Comparison of ENCODE assay signal across 9 cellular contexts in the genomic region with DNA sequence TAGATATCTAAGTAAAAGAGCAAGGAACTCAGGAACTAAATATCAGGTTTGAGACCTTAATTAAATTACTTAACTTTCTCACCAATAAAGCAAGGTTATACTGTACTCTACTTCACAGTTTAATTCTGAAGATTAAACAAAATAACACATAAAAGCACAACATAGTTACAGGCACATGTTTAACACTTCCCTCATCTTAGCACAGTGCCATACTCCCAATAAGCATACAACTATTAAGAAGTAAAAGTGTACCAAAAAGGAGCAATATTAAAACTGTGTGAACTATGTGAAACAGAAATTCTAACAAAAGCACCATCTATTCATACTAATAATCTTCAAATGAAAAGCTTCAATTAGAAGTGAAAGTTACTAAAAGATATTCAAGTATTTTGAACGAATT. TPM values are rescaled to one million over a fixed set of nuclear protein-coding genes. Genes with fewer than 3 reads are reported as not detected.
DNase-seq lines count a peak whose midpoint lies in the region; ATAC-seq lines count a peak whose summit lies in the region.
"Had no signal": no experiment of that assay in that cellular context is flagged by ENCODE, and none has a peak within 500 bp of the region (broad histone marks: within the 10 kb centered on the region; RNA-seq: fewer than 3 reads in every experiment).

No MANE protein-coding gene starts in this region.

- H3K9me3 Mint-ChIP-seq in activated CD4-positive, alpha-beta T cell treated with anti-CD3 and anti-CD28 coated beads, Interleukin-2, amount 10 ng/mL, durations not matched to agents 7 days and 5 days = no peaks in the 10 kb centered on the region
- no peaks in the 10 kb centered on the region for H3K9me3 Mint-ChIP-seq in activated CD4-positive, alpha-beta memory T cell treated with anti-CD3 and anti-CD28 coated beads, Interleukin-2, amount 10 ng/mL, durations not matched to agents 7 days and 5 days
- H3K9me3 Mint-ChIP-seq in stimulated activated naive CD8-positive, alpha-beta T cell treated with anti-CD3 and anti-CD28 coated beads, Interleukin-15, amount 100 ng/mL, for 72 hours = no peaks in the 10 kb centered on the region

- ATAC-seq in stimulated activated naive CD8-positive, alpha-beta T cell treated with anti-CD3 and anti-CD28 coated beads, Interleukin-15, amount 100 ng/mL, for 72 hours = no peak

- CTCF ChIA-PET in activated CD4-positive, alpha-beta T cell treated with anti-CD3 and anti-CD28 coated beads, Interleukin-2, amount 10 ng/mL, durations not matched to agents 7 days and 5 days (lab: Charles Lee) = no interaction called here
- CTCF ChIA-PET in activated CD4-positive, alpha-beta memory T cell treated with anti-CD3 and anti-CD28 coated beads, Interleukin-2, amount 10 ng/mL, durations not matched to agents 7 days and 5 days (lab: Charles Lee) = interaction anchor here (0.7 to 2.4 kb wide), 2 partner anchors 31 to 77 kb away, joined by 4 to 18 read pairs; a partner anchor contains a TSS

- POLR2A ChIA-PET in activated CD4-positive, alpha-beta T cell treated with anti-CD3 and anti-CD28 coated beads, Interleukin-2, amount 10 ng/mL, durations not matched to agents 7 days and 5 days (lab: Charles Lee) = no interaction called here
- POLR2A ChIA-PET in activated CD4-positive, alpha-beta memory T cell treated with anti-CD3 and anti-CD28 coated beads, Interleukin-2, amount 10 ng/mL, durations not matched to agents 7 days and 5 days (lab: Charles Lee) = interaction anchor here (0.6 to 1.6 kb wide), 3 partner anchors 76 to 630 kb away, joined by 3 read pairs; a partner anchor contains a TSS

- no peak overlapping the region for H3K9ac ChIP-seq in iPS-15b (ENCODE audit: low read depth, low read length)

- H3K27me3 ChIP-seq in iPS-15b (ENCODE audit: control insufficient read depth, insufficient read depth, low read length) = no peaks in the 10 kb centered on the region

- H3K4me3 Mint-ChIP-seq in activated CD4-positive, alpha-beta T cell treated with anti-CD3 and anti-CD28 coated beads, Interleukin-2, amount 10 ng/mL, durations not matched to agents 7 days and 5 days = peak overlapping the region; percentile 99
- peak overlapping the region; percentile 99 for H3K4me3 Mint-ChIP-seq in activated CD4-positive, alpha-beta memory T cell treated with anti-CD3 and anti-CD28 coated beads, Interleukin-2, amount 10 ng/mL, durations not matched to agents 7 days and 5 days
- peak overlapping the region; percentile 93 to 98 for H3K4me3 Mint-ChIP-seq in stimulated activated naive CD8-positive, alpha-beta T cell treated with anti-CD3 and anti-CD28 coated beads, Interleukin-15, amount 100 ng/mL, for 72 hours

- no peak for DNase-seq in activated CD4-positive, alpha-beta T cell treated with anti-CD3 and anti-CD28 coated beads, Interleukin-2, amount 10 ng/mL, durations not matched to agents 7 days and 5 days
- DNase-seq in activated CD4-positive, alpha-beta T cell treated with anti-CD3 and anti-CD28 coated beads for 4 hours = no peak
- no peak for DNase-seq in activated CD4-positive, alpha-beta memory T cell treated with anti-CD3 and anti-CD28 coated beads, Interleukin-2, amount 10 ng/mL, durations not matched to agents 7 days and 5 days
- DNase-seq in stimulated activated naive CD8-positive, alpha-beta T cell treated with anti-CD3 and anti-CD28 coated beads, Interleukin-15, amount 100 ng/mL, for 72 hours = no peak
- DNase-seq in GM19238 (ENCODE audit: insufficient read length, low spot score) (no peak), HUDEP-2 (lab: John Stamatoyannopoulos, UW; ENCODE audit: unreplicated experiment in 76 of 76) (no peak)
- DNase-seq in stimulated activated CD4-positive, alpha-beta T cell treated with anti-CD3 and anti-CD28 coated beads, Interleukin-15, amount 100 ng/mL, for 24 hours = no peak
- DNase-seq: cerebellar nuclear complex had no signal

- H3K27me3 Mint-ChIP-seq in activated CD4-positive, alpha-beta T cell treated with anti-CD3 and anti-CD28 coated beads, Interleukin-2, amount 10 ng/mL, durations not matched to agents 7 days and 5 days = no peaks in the 10 kb centered on the region
- H3K27me3 Mint-ChIP-seq in activated CD4-positive, alpha-beta memory T cell treated with anti-CD3 and anti-CD28 coated beads, Interleukin-2, amount 10 ng/mL, durations not matched to agents 7 days and 5 days = no peaks in the 10 kb centered on the region
- no peaks in the 10 kb centered on the region for H3K27me3 Mint-ChIP-seq in stimulated activated naive CD8-positive, alpha-beta T cell treated with anti-CD3 and anti-CD28 coated beads, Interleukin-15, amount 100 ng/mL, for 72 hours

- peak overlapping the region; percentile 100 for H3K4me3 ChIP-seq in iPS-15b (ENCODE audit: low read depth, low read length)

- H3K4me1 ChIP-seq in iPS-15b (ENCODE audit: control insufficient read depth, insufficient read depth, low read length) = no peaks in the 10 kb centered on the region

- H3K36me3 Mint-ChIP-seq in activated CD4-positive, alpha-beta T cell treated with anti-CD3 and anti-CD28 coated beads, Interleukin-2, amount 10 ng/mL, durations not matched to agents 7 days and 5 days (ENCODE audit: low read depth) = peaks cover 17% of the 10 kb centered on the region
- H3K36me3 Mint-ChIP-seq in activated CD4-positive, alpha-beta memory T cell treated with anti-CD3 and anti-CD28 coated beads, Interleukin-2, amount 10 ng/mL, durations not matched to agents 7 days and 5 days (ENCODE audit: low read depth) = peaks cover 28% of the 10 kb centered on the region

- H3K36me3 ChIP-seq in iPS-15b (ENCODE audit: control insufficient read depth, insufficient read depth, low read length) = no peaks in the 10 kb centered on the region

- no peaks in the 10 kb centered on the region for H3K9me3 ChIP-seq in iPS-15b (ENCODE audit: control insufficient read depth, insufficient read depth, low read length)

- H3K4me1 Mint-ChIP-seq in activated CD4-positive, alpha-beta T cell treated with anti-CD3 and anti-CD28 coated beads, Interleukin-2, amount 10 ng/mL, durations not matched to agents 7 days and 5 days = peaks cover 44% of the 10 kb centered on the region
- H3K4me1 Mint-ChIP-seq in activated CD4-positive, alpha-beta memory T cell treated with anti-CD3 and anti-CD28 coated beads, Interleukin-2, amount 10 ng/mL, durations not matched to agents 7 days and 5 days = peaks cover 35% of the 10 kb centered on the region
- H3K4me1 Mint-ChIP-seq in stimulated activated naive CD8-positive, alpha-beta T cell treated with anti-CD3 and anti-CD28 coated beads, Interleukin-15, amount 100 ng/mL, for 72 hours = peaks cover 22% of the 10 kb centered on the region

- no peak overlapping the region for H3K27ac Mint-ChIP-seq in activated CD4-positive, alpha-beta T cell treated with anti-CD3 and anti-CD28 coated beads, Interleukin-2, amount 10 ng/mL, durations not matched to agents 7 days and 5 days
- H3K27ac Mint-ChIP-seq in activated CD4-positive, alpha-beta memory T cell treated with anti-CD3 and anti-CD28 coated beads, Interleukin-2, amount 10 ng/mL, durations not matched to agents 7 days and 5 days = no peak overlapping the region
- H3K27ac Mint-ChIP-seq in stimulated activated naive CD8-positive, alpha-beta T cell treated with anti-CD3 and anti-CD28 coated beads, Interleukin-15, amount 100 ng/mL, for 72 hours = no peak overlapping the region

RNA-seq across cellular contexts. Expression of a gene that starts 2.2 kb away (rescaled TPM):
- 10 to 100 TPM; 25.6 to 29.4 TPM for total RNA-seq in activated CD4-positive, alpha-beta T cell treated with anti-CD3 and anti-CD28 coated beads, Interleukin-2, amount 10 ng/mL, durations not matched to agents 7 days and 5 days
- total RNA-seq in activated CD4-positive, alpha-beta memory T cell treated with anti-CD3 and anti-CD28 coated beads, Interleukin-2, amount 10 ng/mL, durations not matched to agents 7 days and 5 days = 10 to 100 TPM; 34.9 to 36.0 TPM
